In genomic region chr9:87529666-87530065, GRCh38 we compare ENCODE assay signal across 20 cellular contexts. TPM values are rescaled to one million over a fixed set of nuclear protein-coding genes. Genes with fewer than 3 reads are reported as not detected.
A peak's percentile ranks its signal among the peaks of the same experiment; 100 is the strongest.
DNase-seq lines count a peak whose midpoint lies in the region; ATAC-seq, FAIRE-seq and TF ChIP-seq lines count a peak whose summit lies in the region.
"Had no signal": no experiment of that assay in that cellular context is flagged by ENCODE, and none has a peak within 500 bp of the region (broad histone marks: within the 10 kb centered on the region; RNA-seq: fewer than 3 reads in every experiment).

No MANE protein-coding gene starts in this region.

- no peak overlapping the region for H2BK15ac ChIP-seq in H1 (ENCODE audit: low read length)

- no peak for TF ChIP-seq CTCF in H1 (IDR thresholded peaks at IDR 0.05; ENCODE audit: control extremely low read depth in 1 of 3, insufficient read depth in 1 of 3, low read depth in 1 of 3, low read length in 3 of 3)
- TF ChIP-seq CTCF in sigmoid colon (IDR thresholded peaks at IDR 0.05) = no peak

- H4K91ac ChIP-seq in H1 (replicated peaks; ENCODE audit: insufficient read length, low read length) = no peak overlapping the region

- H2AFZ ChIP-seq in H1 (ENCODE audit: low read length) = no peak overlapping the region
- H2AFZ ChIP-seq: GM23248 had no signal

- H4K8ac ChIP-seq in H1 (ENCODE audit: extremely low read depth, insufficient read depth, low read length) = no peak overlapping the region

- FAIRE-seq in H1 (lab: Jason Lieb, UNC) = no peak
- FAIRE-seq: endometrium had no signal

- DNase-seq in DMS53 (lab: John Stamatoyannopoulos, UW) = peak; percentile 2
- no peak for DNase-seq in DMS53 treated with DMSO at 0.1 percent for 48 hours (lab: John Stamatoyannopoulos, UW; ENCODE audit: unreplicated experiment)
- DNase-seq in NOMO-1 treated with DMSO at 0.1 percent for 48 hours (lab: John Stamatoyannopoulos, UW; ENCODE audit: unreplicated experiment) = peak; percentile 39
- no peak for DNase-seq in H1 (ENCODE audit: low read depth in 1 of 2, low spot score in 2 of 2)
- no peak for DNase-seq in sigmoid colon
- DNase-seq: activated CD8-positive, alpha-beta memory T cell treated with anti-CD3 and anti-CD28 coated beads, Interleukin-2, amount 50 U/mL, for 4 hours; cerebellar nuclear complex; DMS153; GM23248; naive B cell; NCI-H1105 treated with DMSO at 0.1 percent for 48 hours; NCI-H748 treated with DMSO at 0.1 percent for 48 hours; spleen; T-helper 2 cell had no signal

- H3K23me2 ChIP-seq in H1 (ENCODE audit: low read depth, low read length) = no peaks in the 10 kb centered on the region

- no peak for TF ChIP-seq RAD21 in H1 (IDR thresholded peaks at IDR 0.05 in 1 of 2, conservative IDR thresholded peaks at IDR 0.05 in 1 of 2; ENCODE audit: low read depth in 2 of 2, low read length in 2 of 2)

- H3K23ac ChIP-seq in H1 (ENCODE audit: insufficient read length) = no peak overlapping the region

- TF ChIP-seq EP300 in H1 (IDR thresholded peaks at IDR 0.05; ENCODE audit: borderline replicate concordance in 1 of 2, low read depth in 2 of 2, low read length in 2 of 2) (no peak), sigmoid colon (IDR thresholded peaks at IDR 0.05) (no peak)

- ATAC-seq in HG03521 (IDR thresholded peaks at IDR 0.05; ENCODE audit: unreplicated experiment) = no peak
- ATAC-seq in HG03196 (IDR thresholded peaks at IDR 0.05; ENCODE audit: unreplicated experiment) = no peak
- ATAC-seq: left lobe of liver had no signal

- TF ChIP-seq POLR2A in H1 (IDR thresholded peaks at IDR 0.05; ENCODE audit: control extremely low read depth in 1 of 2, low read depth in 2 of 2, low read length in 2 of 2) (no peak), sigmoid colon (IDR thresholded peaks at IDR 0.05) (no peak)

- no peak overlapping the region for H3K4ac ChIP-seq in H1 (replicated peaks; ENCODE audit: insufficient read length, low read depth, low read length)

- H3K9ac ChIP-seq in H1 (replicated peaks in 1 of 4; ENCODE audit: extremely low read depth in 1 of 4, low read depth in 3 of 4, low read length in 3 of 4) (no peak overlapping the region), stomach smooth muscle (ENCODE audit: low read length in 2 of 2) (no peak overlapping the region)
- H3K9ac ChIP-seq: GM23248 had no signal

- H4K5ac ChIP-seq in H1 (ENCODE audit: insufficient read length, low read depth, low read length) = no peak overlapping the region

- CTCF ChIA-PET in H1 (lab: Charles Lee; ENCODE audit: partially characterized antibody) = interaction anchor here (1.6 kb wide), 1 partner anchor 14 kb away, joined by 3 read pairs; no protein-coding TSS in a partner anchor

- H2BK12ac ChIP-seq in H1 (ENCODE audit: low read depth, low read length) = no peak overlapping the region

- H3K27ac ChIP-seq in H1 (ENCODE audit: low read depth, low read length) (no peak overlapping the region), stomach smooth muscle (ENCODE audit: low read length) (peak overlapping the region; percentile 71), sigmoid colon (peak overlapping the region in 2 of 4 donors; percentile 67 to 69)
- H3K27ac ChIP-seq: 22Rv1, GM23248 had no signal

- peaks cover 10 to 20% of the 10 kb centered on the region in 2 experiments for H4K20me1 ChIP-seq in H1 (replicated peaks in 1 of 2; ENCODE audit: control insufficient read depth in 1 of 2, insufficient read depth in 2 of 2, low read length in 2 of 2)

- H3K9me3 ChIP-seq in H1 (ENCODE audit: insufficient read depth in 2 of 2, low read depth in 1 of 2, low read length in 1 of 2) (no peaks in the 10 kb centered on the region), stomach smooth muscle (ENCODE audit: control insufficient read depth in 2 of 2, low read length in 2 of 2) (no peaks in the 10 kb centered on the region), sigmoid colon (no peaks in the 10 kb centered on the region)
- H3K9me3 ChIP-seq: spleen had no signal

- H3K18ac ChIP-seq in H1 (ENCODE audit: extremely low read depth, low read length) = no peak overlapping the region; the same call in 1 of the 2 replicates

- no peak overlapping the region for H3K56ac ChIP-seq in H1 (replicated peaks; ENCODE audit: insufficient read length, low read depth, low read length)

- intact Hi-C loops in sigmoid colon (cut with DNase I) = no loop called here

- peaks cover 5 to 82% of the 10 kb centered on the region in 2 experiments; a peak in 3 of 4 replicates for H3K79me2 ChIP-seq in H1 (ENCODE audit: control insufficient read depth in 1 of 2, insufficient read depth in 2 of 2, low read length in 2 of 2)

- H2BK5ac ChIP-seq in H1 (ENCODE audit: low read depth, low read length) = peak overlapping the region; percentile 60

- no peak overlapping the region for H2AK5ac ChIP-seq in H1 (ENCODE audit: low read depth, low read length)

- H3K79me1 ChIP-seq in H1 (ENCODE audit: low read depth, low read length) = peaks cover 9% of the 10 kb centered on the region

- WGBS in H1 (ENCODE audit: extremely low coverage in 1 of 2, insufficient coverage in 1 of 2, insufficient read length in 1 of 2, insufficient replicate concordance in 2 of 2, low coverage in 1 of 2, low lambda C conversion rate in 2 of 2, missing lambda C conversion rate in 1 of 2), 2 experiments = 71% methylated on average over 7 of the region's 7 CpGs; no CpG with 5 or more reads in 1 of the 2 experiments
- 70 to 85% methylated on average over 7 of the region's 7 CpGs for WGBS in sigmoid colon, 2 donors

- H2BK20ac ChIP-seq in H1 (ENCODE audit: low read length) = no peak overlapping the region; the same call in 1 of the 2 replicates

- no peak overlapping the region for H3K4me3 ChIP-seq in H1 (ENCODE audit: extremely low read depth in 1 of 4, insufficient read depth in 2 of 4, low read depth in 3 of 4, low read length in 4 of 4)
- no peak overlapping the region for H3K4me3 ChIP-seq in stomach smooth muscle (ENCODE audit: low read length in 2 of 2)
- no peak overlapping the region for H3K4me3 ChIP-seq in sigmoid colon
- H3K4me3 ChIP-seq: GM23248, spleen had no signal

- H3K4me1 ChIP-seq in H1 (replicated peaks in 1 of 4; ENCODE audit: control insufficient read depth in 3 of 4, insufficient read depth in 4 of 4, low read length in 3 of 4) (peaks cover 8 to 22% (median 17%) of the 10 kb centered on the region in 4 experiments; a peak in 6 of 7 replicates), stomach smooth muscle (ENCODE audit: control insufficient read depth, insufficient read depth, low read length) (peaks cover 35% of the 10 kb centered on the region), sigmoid colon (peaks cover 0 to 76% (median 54%) of the 10 kb centered on the region in 4 donors)

- H2BK120ac ChIP-seq in H1 (replicated peaks; ENCODE audit: low read depth, low read length) = no peak overlapping the region

- H3K4me2 ChIP-seq in H1 (ENCODE audit: insufficient read depth in 1 of 2, low read depth in 2 of 2, low read length in 2 of 2) = 0 out of 4 replicates have a peak overlapping the region, but pooled peaks of 1 of the 2 experiments have one; percentile 6

- H3K27me3 ChIP-seq in H1 (replicated peaks in 1 of 4; ENCODE audit: control insufficient read depth in 3 of 4, extremely low read depth in 1 of 4, insufficient read depth in 3 of 4, low read length in 3 of 4) (no peaks in the 10 kb centered on the region), stomach smooth muscle (ENCODE audit: control insufficient read depth in 1 of 2, insufficient read depth in 2 of 2, low read length in 2 of 2) (no peaks in the 10 kb centered on the region), sigmoid colon (no peaks in the 10 kb centered on the region)
- H3K27me3 ChIP-seq: spleen had no signal

- H3K36me3 ChIP-seq in H1 (ENCODE audit: control insufficient read depth in 2 of 4, insufficient read depth in 4 of 4, low read length in 3 of 4) = no peaks in the 10 kb centered on the region
- H3K36me3 ChIP-seq in stomach smooth muscle (ENCODE audit: control insufficient read depth in 2 of 2, insufficient read depth in 2 of 2, low read length in 2 of 2) = no peaks in the 10 kb centered on the region
- H3K36me3 ChIP-seq in sigmoid colon = no peaks in the 10 kb centered on the region
- H3K36me3 ChIP-seq: spleen had no signal

- H3K14ac ChIP-seq in H1 (ENCODE audit: insufficient read length) = no peak overlapping the region

- POLR2A ChIA-PET in H1 (lab: Charles Lee; ENCODE audit: partially characterized antibody) = interaction anchor here (1.1 to 1.9 kb wide), 2 partner anchors 9 to 32 kb away, joined by 4 to 6 read pairs; partner anchors contain the start of gene DAPK1

TF ChIP-seq in H1, 55 proteins besides CTCF, POLR2A, EP300 and RAD21 (continues in another document):
- TF ChIP-seq SUZ12 (IDR thresholded peaks at IDR 0.05; ENCODE audit: low read length) (no peak), ATF3 (IDR thresholded peaks at IDR 0.05; ENCODE audit: insufficient read depth, low read depth, low read length) (no peak), BACH1 (IDR thresholded peaks at IDR 0.05; ENCODE audit: low read length) (no peak), POLR2AphosphoS5 (IDR thresholded peaks at IDR 0.05; ENCODE audit: low read depth, low read length) (no peak), TCF12 (IDR thresholded peaks at IDR 0.05; ENCODE audit: low read depth, low read length) (no peak), ASH2L (IDR thresholded peaks at IDR 0.05; ENCODE audit: low read length) (no peak), RXRA (IDR thresholded peaks at IDR 0.05; ENCODE audit: insufficient read depth, low read depth, low read length) (no peak), BRCA1 (IDR thresholded peaks at IDR 0.05; ENCODE audit: low read depth, low read length) (no peak), YY1 (IDR thresholded peaks at IDR 0.05; ENCODE audit: low read depth, low read length) (no peak), KDM1A (IDR thresholded peaks at IDR 0.05; ENCODE audit: borderline replicate concordance, low read length) (no peak), CTBP2 (IDR thresholded peaks at IDR 0.05; ENCODE audit: borderline replicate concordance, insufficient read depth, insufficient read length, low read length) (no peak), CHD1 (IDR thresholded peaks at IDR 0.05; ENCODE audit: low read depth, low read length) (no peak)

RNA-seq across cellular contexts. Expression of gene DAPK1, which starts 32.0 kb away (rescaled TPM):
- 128 and 131 TPM in 2 replicates for total RNA-seq in H1 (2021; fragmentation: NEBNext Ultra II Directional; extraction: Animal tissue kit (Norgen Biotek cat#: 25700))
- polyA plus RNA-seq in H1 (2011; rRNA removed) (62.4 and 64.9 TPM in 2 replicates), sigmoid colon (1 to 10 TPM; 4.8 to 7.1 (median 5.5) TPM)
- 73.1 TPM for polyA plus RNA-seq in H1 (2011; cell fraction: cytosol; rRNA removed)
- polyA plus RNA-seq in H1 (2011; cell fraction: nucleus; rRNA removed) = 156 TPM
- polyA plus RNA-seq in H1 (2012, experiment 1 of 2) = 57.1 to 67.3 TPM (median 64.0 TPM) in 4 replicates
- 12.9 TPM for polyA plus RNA-seq in H1 (2012, experiment 2 of 2)
- polyA plus RNA-seq in H1 (2013, experiment 1 of 2) = 33.3 TPM
- polyA plus RNA-seq in H1 (2013, experiment 2 of 2) = 34.1 TPM
- polyA minus RNA-seq in H1 (2011; rRNA and poly(A)+ RNA removed) = 255 and 314 TPM in 2 replicates
- polyA minus RNA-seq in H1 (2011; cell fraction: cytosol; rRNA and poly(A)+ RNA removed) = 78.8 TPM
- 203 TPM for polyA minus RNA-seq in H1 (2011; cell fraction: nucleus; rRNA and poly(A)+ RNA removed)
- 10 to 100 TPM; 78.1 to 92.5 (median 84.4) TPM for total RNA-seq in sigmoid colon

Comparison
In these comparisons a context has a peak if more than half of its experiments do, and no peak if none do; other contexts are left out.
1. DNase-seq: peak in DMS53 (single experiment) and NOMO-1 treated with DMSO at 0.1 percent for 48 hours (single experiment); none in DMS53 treated with DMSO at 0.1 percent for 48 hours (single experiment), H1 (0 of 2) and sigmoid colon (single experiment).